Comparison of ENCODE assay signal across 8 cellular contexts in genomic region chr11:63974259-63975143, GRCh38. TPM values are rescaled to one million over a fixed set of nuclear protein-coding genes. Genes with fewer than 3 reads are reported as not detected.
DNase-seq lines count a peak whose midpoint lies in the region; ATAC-seq, FAIRE-seq and TF ChIP-seq lines count a peak whose summit lies in the region.

A gene with protein sequence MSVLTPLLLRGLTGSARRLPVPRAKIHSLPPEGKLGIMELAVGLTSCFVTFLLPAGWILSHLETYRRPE (plus strand): TSS chr11:63974620. CDS start chr11:63974681, 61 bp downstream.

- peaks cover 18% of the 10 kb centered on the region for H3K36me3 ChIP-seq in OCI-LY3 (replicated peaks; ENCODE audit: low read depth, low read length)
- H3K36me3 ChIP-seq in mesodermal cell (ENCODE audit: control insufficient read depth, insufficient read depth, low read length): peaks cover 14% of the 10 kb centered on the region

- peak within 1 kb of the TSS; percentile 89 for H3K9ac ChIP-seq in OCI-LY3 (ENCODE audit: low read length)

- no peaks in the 10 kb centered on the region for H3K27me3 ChIP-seq in OCI-LY3 (ENCODE audit: low read depth, low read length)

- H3K4me3 ChIP-seq in OCI-LY3 (ENCODE audit: low read length) (peak within 1 kb of the TSS; percentile 82), mesodermal cell (ENCODE audit: extremely low read depth, insufficient read depth, low read length, poor library complexity, severe bottlenecking) (peak within 1 kb of the TSS; percentile 91)

- TF ChIP-seq CTCF in D721Med (IDR thresholded peaks at IDR 0.05; ENCODE audit: insufficient read depth, missing control alignments) (no peak), OCI-LY3 (IDR thresholded peaks at IDR 0.05; ENCODE audit: low read depth, low read length) (no peak)

- DNase-seq in D721Med (ENCODE audit: insufficient read length, low spot score) (peak; percentile 88), HuH-7 (ENCODE audit: low spot score) (peak; percentile 90)
- DNase-seq in activated CD8-positive, alpha-beta memory T cell treated with anti-CD3 and anti-CD28 coated beads, Interleukin-2, amount 50 U/mL, for 48 hours: peak; percentile 93
- peak; percentile 87 to 96 for DNase-seq in stimulated activated CD8-positive, alpha-beta memory T cell treated with anti-CD3 and anti-CD28 coated beads, Interleukin-15, amount 100 ng/mL, for 4 hours (ENCODE audit: low read depth in 2 of 2)

- 1 to 2% methylated on average over 60 to 61 of the region's 67 CpGs for WGBS in mesodermal cell (ENCODE audit: insufficient coverage in 2 of 2), 2 experiments

- peaks cover 49% of the 10 kb centered on the region for H3K79me2 ChIP-seq in OCI-LY3 (ENCODE audit: low read length)

- peak; percentile 93 for ATAC-seq in GM21515 (IDR thresholded peaks at IDR 0.05; ENCODE audit: unreplicated experiment)

- H3K4me2 ChIP-seq in OCI-LY3 (ENCODE audit: low read length): peak within 1 kb of the TSS; percentile 38

- peak; percentile 70 for FAIRE-seq in D721Med (lab: Jason Lieb, UNC)
- peak; percentile 96 for FAIRE-seq in endometrium (lab: Jason Lieb, UNC)

- peaks cover 13% of the 10 kb centered on the region for H3K4me1 ChIP-seq in OCI-LY3 (ENCODE audit: low read length)
- peaks cover 7% of the 10 kb centered on the region for H3K4me1 ChIP-seq in mesodermal cell (ENCODE audit: control insufficient read depth, insufficient read depth, low read length, poor library complexity, severe bottlenecking)

- no peaks in the 10 kb centered on the region for H3K9me3 ChIP-seq in OCI-LY3 (ENCODE audit: insufficient read depth, low read length)
- no peaks in the 10 kb centered on the region for H3K9me3 ChIP-seq in mesodermal cell (ENCODE audit: control insufficient read depth, low read length)

- H4K20me1 ChIP-seq in OCI-LY3 (ENCODE audit: insufficient read depth, low read length): no peaks in the 10 kb centered on the region

- H3K27ac ChIP-seq in OCI-LY3 (ENCODE audit: low read length): peak within 1 kb of the TSS; percentile 66
- peak within 1 kb of the TSS; percentile 93 for H3K27ac ChIP-seq in mesodermal cell (ENCODE audit: low read depth, low read length, severe bottlenecking)

- H2AFZ ChIP-seq in OCI-LY3 (ENCODE audit: low read depth, low read length): peak within 1 kb of the TSS; percentile 25; the same call in 1 of the 2 replicates

RNA-seq across cellular contexts. Expression of the gene that starts here (rescaled TPM):
- polyA plus RNA-seq in mesodermal cell (2013, experiment 1 of 2): 375 TPM
- polyA plus RNA-seq in mesodermal cell (2013, experiment 2 of 2): 310 TPM

Comparison
In these comparisons a context has a peak if more than half of its experiments do, and no peak if none do; other contexts are left out.
1. Peak in every context shown above with its lines: DNase-seq, ATAC-seq, H3K4me3 ChIP-seq and H3K27ac ChIP-seq.